1 cellular context compared by ENCODE assay signal in the genomic region with DNA sequence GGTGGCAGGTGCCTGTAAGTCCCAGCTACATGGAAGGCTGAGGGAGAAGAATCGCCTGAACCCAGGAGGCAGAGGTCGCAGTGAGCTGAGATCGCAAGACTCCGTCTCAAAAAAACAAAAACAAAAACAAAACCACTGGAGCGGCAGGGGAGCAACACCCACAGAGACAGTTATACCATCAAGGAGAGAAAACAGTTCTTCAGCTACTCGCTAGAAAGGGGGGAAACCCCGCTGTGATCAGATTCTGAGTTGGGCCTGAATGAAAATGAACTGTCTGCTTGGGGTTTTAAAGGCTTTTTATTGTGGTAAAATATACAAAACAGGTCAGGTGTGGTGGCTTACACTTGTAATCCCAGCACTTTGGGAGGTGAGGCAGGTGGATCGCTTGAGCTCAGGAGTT.
TF ChIP-seq lines count a peak whose summit lies in the region.

No MANE protein-coding gene starts in this region.

TF ChIP-seq in GM23338, 12 proteins besides CTCF, POLR2A, EP300 and RAD21 (continued from another document):
- TF ChIP-seq, protein P1, sequence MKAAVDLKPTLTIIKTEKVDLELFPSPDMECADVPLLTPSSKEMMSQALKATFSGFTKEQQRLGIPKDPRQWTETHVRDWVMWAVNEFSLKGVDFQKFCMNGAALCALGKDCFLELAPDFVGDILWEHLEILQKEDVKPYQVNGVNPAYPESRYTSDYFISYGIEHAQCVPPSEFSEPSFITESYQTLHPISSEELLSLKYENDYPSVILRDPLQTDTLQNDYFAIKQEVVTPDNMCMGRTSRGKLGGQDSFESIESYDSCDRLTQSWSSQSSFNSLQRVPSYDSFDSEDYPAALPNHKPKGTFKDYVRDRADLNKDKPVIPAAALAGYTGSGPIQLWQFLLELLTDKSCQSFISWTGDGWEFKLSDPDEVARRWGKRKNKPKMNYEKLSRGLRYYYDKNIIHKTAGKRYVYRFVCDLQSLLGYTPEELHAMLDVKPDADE (IDR thresholded peaks at IDR 0.05), result no peak
- no peak for TF ChIP-seq EZH2phosphoT487 (IDR thresholded peaks at IDR 0.05; ENCODE audit: unreplicated experiment)
